ENCODE assay signal across 1 cellular context in the genomic region with DNA sequence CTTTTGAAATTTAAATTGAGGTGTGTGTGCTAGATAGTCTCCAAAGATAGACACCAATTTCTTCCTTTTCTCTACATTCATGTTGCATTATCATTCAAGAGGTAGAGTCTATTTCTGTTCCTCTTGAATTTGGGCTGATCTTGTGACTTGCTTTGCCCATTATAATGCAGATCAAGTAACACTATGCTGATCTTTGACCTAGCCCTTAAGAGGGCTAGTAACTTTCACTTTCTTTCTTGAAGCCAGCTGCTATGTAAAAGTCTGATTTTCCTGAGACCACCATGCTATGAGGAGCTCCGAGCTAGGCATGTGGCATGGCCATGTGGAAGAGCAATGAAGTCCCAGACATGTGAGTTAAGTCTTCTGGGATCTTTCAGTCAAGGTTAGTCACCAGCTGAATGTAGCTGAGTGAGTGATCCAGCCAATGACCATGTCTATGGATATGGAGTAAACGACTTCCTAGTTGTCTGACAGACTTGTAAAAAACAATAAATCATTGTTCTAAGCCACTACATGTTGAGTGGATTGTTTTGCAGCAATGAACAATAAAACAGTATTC.
TF ChIP-seq lines count a peak whose summit lies in the region.

No MANE protein-coding gene starts in this region.

TF ChIP-seq in H1, 55 proteins besides CTCF, POLR2A, EP300 and RAD21:
- TF ChIP-seq PHF8 (conservative IDR thresholded peaks at IDR 0.05; ENCODE audit: low read depth, low read length) (no peak), RFX5 (IDR thresholded peaks at IDR 0.05; ENCODE audit: borderline replicate concordance, low read depth, low read length) (no peak), E2F6 (IDR thresholded peaks at IDR 0.05) (peak; percentile 46; the same call in 1 of the 2 replicates), EZH2 (IDR thresholded peaks at IDR 0.05; ENCODE audit: low read depth, low read length, severe bottlenecking) (no peak), CBX5 (IDR thresholded peaks at IDR 0.05; ENCODE audit: low read depth, low read length) (no peak)
- TF ChIP-seq, protein P1, sequence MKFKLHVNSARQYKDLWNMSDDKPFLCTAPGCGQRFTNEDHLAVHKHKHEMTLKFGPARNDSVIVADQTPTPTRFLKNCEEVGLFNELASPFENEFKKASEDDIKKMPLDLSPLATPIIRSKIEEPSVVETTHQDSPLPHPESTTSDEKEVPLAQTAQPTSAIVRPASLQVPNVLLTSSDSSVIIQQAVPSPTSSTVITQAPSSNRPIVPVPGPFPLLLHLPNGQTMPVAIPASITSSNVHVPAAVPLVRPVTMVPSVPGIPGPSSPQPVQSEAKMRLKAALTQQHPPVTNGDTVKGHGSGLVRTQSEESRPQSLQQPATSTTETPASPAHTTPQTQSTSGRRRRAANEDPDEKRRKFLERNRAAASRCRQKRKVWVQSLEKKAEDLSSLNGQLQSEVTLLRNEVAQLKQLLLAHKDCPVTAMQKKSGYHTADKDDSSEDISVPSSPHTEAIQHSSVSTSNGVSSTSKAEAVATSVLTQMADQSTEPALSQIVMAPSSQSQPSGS (IDR thresholded peaks at IDR 0.05; ENCODE audit: low read length) = no peak
- TF ChIP-seq, protein P2, sequence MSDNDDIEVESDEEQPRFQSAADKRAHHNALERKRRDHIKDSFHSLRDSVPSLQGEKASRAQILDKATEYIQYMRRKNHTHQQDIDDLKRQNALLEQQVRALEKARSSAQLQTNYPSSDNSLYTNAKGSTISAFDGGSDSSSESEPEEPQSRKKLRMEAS (IDR thresholded peaks at IDR 0.05) = peak; percentile 80
